In genomic region chr2:119862127-119862889, GRCh38 we compare ENCODE assay signal across 13 cellular contexts.
A peak's percentile ranks its signal among the peaks of the same experiment; 100 is the strongest.
DNase-seq lines count a peak whose midpoint lies in the region; ATAC-seq, FAIRE-seq and TF ChIP-seq lines count a peak whose summit lies in the region.
"Had no signal": no experiment of that assay in that cellular context is flagged by ENCODE, and none has a peak within 500 bp of the region (broad histone marks: within the 10 kb centered on the region; RNA-seq: fewer than 3 reads in every experiment).

No MANE protein-coding gene starts in this region.

- H3K36me3 ChIP-seq in GM06990 (ENCODE audit: control insufficient read depth, insufficient read depth, low read length) = no peaks in the 10 kb centered on the region

- H3K9me3 Mint-ChIP-seq in T-helper 2 cell treated with Interferon-gamma antibody and Interleukin-4, amounts not matched to agents 5 μg/mL and 100 μg/mL, for 36 hours = peaks cover 3% of the 10 kb centered on the region
- peaks cover 15% of the 10 kb centered on the region for H3K9me3 Mint-ChIP-seq in nephron progenitor cell
- H3K9me3 Mint-ChIP-seq: naive B cell had no signal

- H3K36me3 Mint-ChIP-seq in T-helper 2 cell treated with Interferon-gamma antibody and Interleukin-4, amounts not matched to agents 5 μg/mL and 100 μg/mL, for 36 hours (ENCODE audit: low read depth) = peaks cover 26% of the 10 kb centered on the region
- H3K36me3 Mint-ChIP-seq in nephron progenitor cell (ENCODE audit: low read depth) = peaks cover 23% of the 10 kb centered on the region

- peak overlapping the region; percentile 68 for H3K4me3 Mint-ChIP-seq in T-helper 2 cell treated with Interferon-gamma antibody and Interleukin-4, amounts not matched to agents 5 μg/mL and 100 μg/mL, for 36 hours
- H3K4me3 Mint-ChIP-seq in nephron progenitor cell = no peak overlapping the region

- peaks cover 53% of the 10 kb centered on the region for H3K4me1 Mint-ChIP-seq in T-helper 2 cell treated with Interferon-gamma antibody and Interleukin-4, amounts not matched to agents 5 μg/mL and 100 μg/mL, for 36 hours (ENCODE audit: low read depth)
- H3K4me1 Mint-ChIP-seq in nephron progenitor cell = peaks cover 24% of the 10 kb centered on the region

- DNase-seq in GM06990 (ENCODE audit: extremely low read depth, insufficient read length) (peak; percentile 47), GM19239 (ENCODE audit: insufficient read length, low spot score) (peak; percentile 9), nephron progenitor cell (no peak), D721Med (ENCODE audit: insufficient read length, low spot score) (no peak), COR-L47 (lab: John Stamatoyannopoulos, UW) (no peak)
- DNase-seq in T-helper 2 cell treated with Interferon-gamma antibody and Interleukin-4, amounts not matched to agents 5 μg/mL and 100 μg/mL, for 36 hours (ENCODE audit: low spot score) = no peak
- DNase-seq: naive B cell, NCI-H2171 treated with DMSO at 0.1 percent for 48 hours had no signal

- peak; percentile 82 for ATAC-seq in HG02885 (IDR thresholded peaks at IDR 0.05; ENCODE audit: poor library complexity, unreplicated experiment)
- ATAC-seq in esophagus mucosa = no peak
- ATAC-seq: HCT116 had no signal

- H3K4me3 ChIP-seq in GM06990 (replicated peaks; ENCODE audit: low read depth, low read length) = no peak overlapping the region
- H3K4me3 ChIP-seq: BLaER1 treated with 17β-estradiol and CSF1 and Interleukin-3, amounts not matched to agents 10 nM and 100 nM had no signal

- no peaks in the 10 kb centered on the region for H3K27me3 Mint-ChIP-seq in T-helper 2 cell treated with Interferon-gamma antibody and Interleukin-4, amounts not matched to agents 5 μg/mL and 100 μg/mL, for 36 hours (ENCODE audit: low read depth)
- no peaks in the 10 kb centered on the region for H3K27me3 Mint-ChIP-seq in nephron progenitor cell (ENCODE audit: low read depth, poor library complexity)
- H3K27me3 Mint-ChIP-seq: naive B cell had no signal

- no peak for TF ChIP-seq CTCF in GM06990 (IDR thresholded peaks at IDR 0.05; ENCODE audit: insufficient read depth, low read length, poor library complexity, severe bottlenecking)
- TF ChIP-seq CTCF in nephron progenitor cell (IDR thresholded peaks at IDR 0.05) = no peak
- TF ChIP-seq CTCF in D721Med (IDR thresholded peaks at IDR 0.05; ENCODE audit: insufficient read depth, missing control alignments) = no peak

- peak overlapping the region; percentile 87 for H3K27ac Mint-ChIP-seq in T-helper 2 cell treated with Interferon-gamma antibody and Interleukin-4, amounts not matched to agents 5 μg/mL and 100 μg/mL, for 36 hours
- no peak overlapping the region for H3K27ac Mint-ChIP-seq in nephron progenitor cell

- H3K27me3 ChIP-seq in GM06990 (replicated peaks; ENCODE audit: control insufficient read depth, insufficient read depth, low read length) = no peaks in the 10 kb centered on the region
- H3K27me3 ChIP-seq: BLaER1 treated with 17β-estradiol and CSF1 and Interleukin-3, amounts not matched to agents 10 nM and 100 nM had no signal

- FAIRE-seq in GM19239 (lab: Jason Lieb, UNC) (peak; percentile 66), D721Med (lab: Jason Lieb, UNC) (no peak)
- FAIRE-seq: astrocyte had no signal

Comparison
In these comparisons a context has a peak if more than half of its experiments do, and no peak if none do; other contexts are left out.
1. DNase-seq: peak in GM06990 (single experiment) and GM19239 (single experiment); none in T-helper 2 cell treated with Interferon-gamma antibody and Interleukin-4, amounts not matched to agents 5 μg/mL and 100 μg/mL, for 36 hours (single experiment), nephron progenitor cell (single experiment), D721Med (single experiment) and COR-L47 (single experiment).